25 cellular contexts compared by ENCODE assay signal in the genomic region with DNA sequence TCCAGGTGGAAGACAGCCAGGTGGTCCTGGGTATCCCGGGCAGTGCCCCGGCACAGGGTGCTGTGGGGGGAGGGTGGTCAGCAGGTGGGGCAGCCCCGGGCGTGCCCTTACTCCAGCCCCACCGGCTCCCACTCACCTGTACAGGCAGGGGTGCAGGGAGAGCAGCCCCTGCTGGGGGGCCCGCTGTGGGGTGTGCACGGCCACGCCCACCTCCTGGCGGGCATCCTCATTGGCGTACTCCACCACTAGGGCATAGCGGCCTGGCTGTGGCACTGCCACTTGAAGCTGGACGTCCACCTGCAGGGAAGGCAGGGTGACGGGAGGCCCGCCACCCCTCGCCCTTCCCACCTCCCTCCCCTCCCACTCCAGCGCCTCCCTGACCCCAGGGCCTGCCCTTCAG.
"Had no signal": no experiment of that assay in that cellular context is flagged by ENCODE, and none has a peak within 500 bp of the region (broad histone marks: within the 10 kb centered on the region; RNA-seq: fewer than 3 reads in every experiment).

No MANE protein-coding gene starts in this region.

- H3K4me1 ChIP-seq: colonic mucosa, gastrocnemius medialis, pancreas, sigmoid colon, stomach, thyroid gland, vagina had no signal

- DNase-seq: colonic mucosa; effector CD8-positive, alpha-beta T cell; endodermal cell; foreskin fibroblast; gastrocnemius medialis; head of caudate nucleus; mesenchymal stem cell; mucosa of descending colon; naive B cell; nephron progenitor cell; retina; sigmoid colon; stimulated activated CD4-positive, alpha-beta T cell treated with anti-CD3 and anti-CD28 coated beads, Interleukin-2, amount 100 ng/mL, for 24 hours; stimulated activated CD4-positive, alpha-beta T cell treated with anti-CD3 and anti-CD28 coated beads, Interleukin-4, amount 100 ng/mL, for 24 hours; stomach; thyroid gland; trophoblast cell had no signal

- H3K9me3 Mint-ChIP-seq: dendritic cell treated with granulocyte-macrophage colony-stimulating factor and Interleukin-4, amounts not matched to agents 40 ng/mL and 50 ng/mL, for 4 days; endodermal cell; mesothelial cell of epicardium; naive B cell; nephron progenitor cell; stimulated activated effector memory CD8-positive, alpha-beta T cell treated with anti-CD3 and anti-CD28 coated beads, Interleukin-12 subunit alpha, Interleukin-12 subunit beta, amount 100 ng/mL, for 72 hours had no signal

- H3K36me3 Mint-ChIP-seq: naive B cell; stimulated activated effector memory CD8-positive, alpha-beta T cell treated with anti-CD3 and anti-CD28 coated beads, Interleukin-12 subunit alpha, Interleukin-12 subunit beta, amount 100 ng/mL, for 72 hours had no signal

- ATAC-seq: esophagus mucosa; gastrocnemius medialis; mucosa of descending colon; pancreas; stimulated activated effector memory CD8-positive, alpha-beta T cell treated with anti-CD3 and anti-CD28 coated beads, Interleukin-12 subunit alpha, Interleukin-12 subunit beta, amount 100 ng/mL, for 72 hours had no signal

- H3K27ac Mint-ChIP-seq: dendritic cell treated with granulocyte-macrophage colony-stimulating factor and Interleukin-4, amounts not matched to agents 40 ng/mL and 50 ng/mL, for 4 days; endodermal cell; mesothelial cell of epicardium; naive B cell; nephron progenitor cell; stimulated activated effector memory CD8-positive, alpha-beta T cell treated with anti-CD3 and anti-CD28 coated beads, Interleukin-12 subunit alpha, Interleukin-12 subunit beta, amount 100 ng/mL, for 72 hours had no signal

- H3K27me3 Mint-ChIP-seq: naive B cell had no signal

- H3K27me3 ChIP-seq: colonic mucosa, gastrocnemius medialis, neutrophil, pancreas, sigmoid colon, stomach, thyroid gland, vagina had no signal

- H3K4me3 Mint-ChIP-seq: dendritic cell treated with granulocyte-macrophage colony-stimulating factor and Interleukin-4, amounts not matched to agents 40 ng/mL and 50 ng/mL, for 4 days; endodermal cell; mesothelial cell of epicardium; naive B cell; nephron progenitor cell; stimulated activated effector memory CD8-positive, alpha-beta T cell treated with anti-CD3 and anti-CD28 coated beads, Interleukin-12 subunit alpha, Interleukin-12 subunit beta, amount 100 ng/mL, for 72 hours had no signal

- H3K4me3 ChIP-seq: colonic mucosa, gastrocnemius medialis, mucosa of descending colon, pancreas, sigmoid colon, stomach, thyroid gland, vagina had no signal

- H3K4me1 Mint-ChIP-seq: endodermal cell; mesothelial cell of epicardium; nephron progenitor cell; stimulated activated effector memory CD8-positive, alpha-beta T cell treated with anti-CD3 and anti-CD28 coated beads, Interleukin-12 subunit alpha, Interleukin-12 subunit beta, amount 100 ng/mL, for 72 hours had no signal

- H3K36me3 ChIP-seq: colonic mucosa, neutrophil had no signal

- H3K27ac ChIP-seq: colonic mucosa, epithelial cell of prostate, gastrocnemius medialis, neutrophil, pancreas, stomach, thyroid gland, vagina had no signal

- H3K9me3 ChIP-seq: colonic mucosa, gastrocnemius medialis, mucosa of descending colon, neutrophil, pancreas, sigmoid colon, stomach, thyroid gland, vagina had no signal
